In genomic region chr19:35295792-35296462, GRCh38 we compare ENCODE assay signal across 1 cellular context.
TF ChIP-seq lines count a peak whose summit lies in the region.

No MANE protein-coding gene starts in this region.

TF ChIP-seq in K562, 482 proteins besides CTCF, POLR2A, EP300 and RAD21 (continued from another document and continues in another):
- TF ChIP-seq ZNF407 (IDR thresholded peaks at IDR 0.05; ENCODE audit: low read depth) (no peak), ZNF263 (CRISPR knock-in tag; IDR thresholded peaks at IDR 0.05; ENCODE audit: borderline replicate concordance) (no peak), HDAC2 (IDR thresholded peaks at IDR 0.05) (peak; percentile 34; the same call in 1 of the 2 replicates), SREBF2 (CRISPR knock-in tag; IDR thresholded peaks at IDR 0.05) (no peak), MTA3 (IDR thresholded peaks at IDR 0.05; ENCODE audit: borderline replicate concordance) (no peak), AFF1 (IDR thresholded peaks at IDR 0.05; ENCODE audit: low read depth in 1 of 2, partially characterized antibody in 2 of 2) (no peak), BRD4 (IDR thresholded peaks at IDR 0.05) (no peak), CXXC5 (CRISPR knock-in tag; IDR thresholded peaks at IDR 0.05) (0 out of 2 replicates have a peak, but pooled peaks have one; percentile 34), ELF1 (tag; IDR thresholded peaks at IDR 0.05) (no peak), ZFP91 (CRISPR knock-in tag; IDR thresholded peaks at IDR 0.05) (no peak), KDM2B (CRISPR knock-in tag; IDR thresholded peaks at IDR 0.05) (no peak), MXD1 (CRISPR knock-in tag; IDR thresholded peaks at IDR 0.05; ENCODE audit: borderline replicate concordance, poor library complexity, severe bottlenecking) (no peak), EHMT2 (IDR thresholded peaks at IDR 0.05) (no peak), ZNF133 (CRISPR knock-in tag; IDR thresholded peaks at IDR 0.05) (no peak), CBX5 (IDR thresholded peaks at IDR 0.05; ENCODE audit: borderline replicate concordance, low read depth) (no peak), NELFE (IDR thresholded peaks at IDR 0.05; ENCODE audit: insufficient read depth, insufficient read length) (no peak), RNF2 (IDR thresholded peaks at IDR 0.05) (no peak; the same call in 1 of the 2 replicates), ZBTB8A (IDR thresholded peaks at IDR 0.05; ENCODE audit: partially characterized antibody) (no peak), CHD4 (IDR thresholded peaks at IDR 0.05; ENCODE audit: insufficient read depth, insufficient replicate concordance, low read depth, low read length, poor library complexity, severe bottlenecking) (no peak), ZNF384 (IDR thresholded peaks at IDR 0.05; ENCODE audit: low read depth, low read length) (no peak), RFX1 (IDR thresholded peaks at IDR 0.05) (no peak), ZNF77 (CRISPR knock-in tag; IDR thresholded peaks at IDR 0.05) (no peak), SIN3A (IDR thresholded peaks at IDR 0.05; ENCODE audit: borderline replicate concordance in 2 of 2, control insufficient read depth in 1 of 2, low read depth in 2 of 2, low read length in 2 of 2) (no peak), ATF1 (CRISPR knock-in tag; IDR thresholded peaks at IDR 0.05) (no peak), ATF1 (tag; IDR thresholded peaks at IDR 0.05) (no peak), GATA2 (CRISPR knock-in tag; IDR thresholded peaks at IDR 0.05) (no peak), IFI16 (CRISPR knock-in tag; IDR thresholded peaks at IDR 0.05) (no peak), TAL1 (IDR thresholded peaks at IDR 0.05) (no peak; the same call in 1 of the 2 replicates), ZNF282 (CRISPR knock-in tag; IDR thresholded peaks at IDR 0.05) (no peak), POLR2G (IDR thresholded peaks at IDR 0.05; ENCODE audit: low read depth, low read length) (0 out of 2 replicates have a peak, but pooled peaks have one; percentile 30), SAFB (IDR thresholded peaks at IDR 0.05; ENCODE audit: borderline replicate concordance, low read depth, low read length) (no peak), CCAR2 (IDR thresholded peaks at IDR 0.05; ENCODE audit: low read depth, low read length) (no peak), ZNF408 (CRISPR knock-in tag; IDR thresholded peaks at IDR 0.05; ENCODE audit: low read depth) (no peak), RBM34 (IDR thresholded peaks at IDR 0.05; ENCODE audit: borderline replicate concordance, insufficient read depth, low read length) (no peak), CBX2 (IDR thresholded peaks at IDR 0.05; ENCODE audit: insufficient read depth, low read length, poor library complexity, severe bottlenecking) (no peak), MAFG (tag; conservative IDR thresholded peaks at IDR 0.05) (no peak), E2F3 (CRISPR knock-in tag; IDR thresholded peaks at IDR 0.05) (no peak), CREBBP (IDR thresholded peaks at IDR 0.05; ENCODE audit: low read depth, low read length) (no peak), ZSCAN32 (CRISPR knock-in tag; IDR thresholded peaks at IDR 0.05) (no peak), ZC3H8 (IDR thresholded peaks at IDR 0.05) (no peak), ERF (CRISPR knock-in tag; IDR thresholded peaks at IDR 0.05) (no peak), TEAD4 (IDR thresholded peaks at IDR 0.05; ENCODE audit: low read length) (peak; percentile 43; the same call in 1 of the 2 replicates), TEAD4 (CRISPR knock-in tag; IDR thresholded peaks at IDR 0.05; ENCODE audit: borderline replicate concordance) (no peak), XRCC3 (IDR thresholded peaks at IDR 0.05) (no peak), MAX (CRISPR knock-in tag; IDR thresholded peaks at IDR 0.05) (peak; percentile 23; the same call in 1 of the 2 replicates), MED1 (CRISPR knock-in tag; IDR thresholded peaks at IDR 0.05; ENCODE audit: borderline replicate concordance) (no peak), NFIX (CRISPR knock-in tag; IDR thresholded peaks at IDR 0.05; ENCODE audit: low read depth) (no peak), ZKSCAN1 (IDR thresholded peaks at IDR 0.05; ENCODE audit: low read depth, low read length) (no peak), NFIC (IDR thresholded peaks at IDR 0.05) (no peak), BCOR (IDR thresholded peaks at IDR 0.05) (peak; percentile 61), MTA2 (IDR thresholded peaks at IDR 0.05; ENCODE audit: low read depth) (no peak), FOS (IDR thresholded peaks at IDR 0.05; ENCODE audit: extremely low read depth, insufficient read length) (no peak), CC2D1A (IDR thresholded peaks at IDR 0.05) (no peak), SMARCA4 (IDR thresholded peaks at IDR 0.05) (no peak)
- TF ChIP-seq, protein P1, sequence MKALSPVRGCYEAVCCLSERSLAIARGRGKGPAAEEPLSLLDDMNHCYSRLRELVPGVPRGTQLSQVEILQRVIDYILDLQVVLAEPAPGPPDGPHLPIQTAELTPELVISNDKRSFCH (CRISPR knock-in tag; IDR thresholded peaks at IDR 0.05), result no peak
- TF ChIP-seq, protein P1 (tag; IDR thresholded peaks at IDR 0.05), result no peak
- TF ChIP-seq, protein P2, sequence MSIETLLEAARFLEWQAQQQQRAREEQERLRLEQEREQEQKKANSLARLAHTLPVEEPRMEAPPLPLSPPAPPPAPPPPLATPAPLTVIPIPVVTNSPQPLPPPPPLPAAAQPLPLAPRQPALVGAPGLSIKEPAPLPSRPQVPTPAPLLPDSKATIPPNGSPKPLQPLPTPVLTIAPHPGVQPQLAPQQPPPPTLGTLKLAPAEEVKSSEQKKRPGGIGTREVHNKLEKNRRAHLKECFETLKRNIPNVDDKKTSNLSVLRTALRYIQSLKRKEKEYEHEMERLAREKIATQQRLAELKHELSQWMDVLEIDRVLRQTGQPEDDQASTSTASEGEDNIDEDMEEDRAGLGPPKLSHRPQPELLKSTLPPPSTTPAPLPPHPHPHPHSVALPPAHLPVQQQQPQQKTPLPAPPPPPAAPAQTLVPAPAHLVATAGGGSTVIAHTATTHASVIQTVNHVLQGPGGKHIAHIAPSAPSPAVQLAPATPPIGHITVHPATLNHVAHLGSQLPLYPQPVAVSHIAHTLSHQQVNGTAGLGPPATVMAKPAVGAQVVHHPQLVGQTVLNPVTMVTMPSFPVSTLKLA (conservative IDR thresholded peaks at IDR 0.05), result no peak
- TF ChIP-seq, protein P3, sequence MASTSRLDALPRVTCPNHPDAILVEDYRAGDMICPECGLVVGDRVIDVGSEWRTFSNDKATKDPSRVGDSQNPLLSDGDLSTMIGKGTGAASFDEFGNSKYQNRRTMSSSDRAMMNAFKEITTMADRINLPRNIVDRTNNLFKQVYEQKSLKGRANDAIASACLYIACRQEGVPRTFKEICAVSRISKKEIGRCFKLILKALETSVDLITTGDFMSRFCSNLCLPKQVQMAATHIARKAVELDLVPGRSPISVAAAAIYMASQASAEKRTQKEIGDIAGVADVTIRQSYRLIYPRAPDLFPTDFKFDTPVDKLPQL (IDR thresholded peaks at IDR 0.05; ENCODE audit: extremely low read depth, insufficient read length), result no peak
